In the genomic region with DNA sequence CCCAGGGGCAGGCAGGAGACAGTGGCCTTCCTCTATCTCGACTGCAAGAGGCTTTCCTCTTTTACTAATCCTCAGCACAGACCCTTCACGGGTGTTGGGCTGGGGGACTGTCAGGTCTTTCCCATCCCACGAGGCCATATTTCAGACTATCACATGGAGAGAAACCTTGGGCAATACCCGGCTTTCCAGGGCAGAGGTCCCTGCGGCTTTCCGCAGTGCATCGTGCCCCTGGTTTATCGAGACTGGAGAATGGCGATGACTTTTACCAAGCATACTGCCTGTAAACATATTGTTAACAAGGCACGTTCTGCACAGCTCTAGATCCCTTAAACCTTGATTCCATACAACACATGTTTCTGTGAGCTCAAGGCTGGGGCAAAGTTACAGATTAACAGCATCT, we compare ENCODE assay signal across 5 cellular contexts. TPM values are rescaled to one million over a fixed set of nuclear protein-coding genes. Genes with fewer than 3 reads are reported as not detected.
DNase-seq lines count a peak whose midpoint lies in the region; ATAC-seq and TF ChIP-seq lines count a peak whose summit lies in the region.
"Not testable (repeated sequence)": the region's sequence is repeated elsewhere in the genome, so short reads cannot be mapped to it uniquely, and the experiment has no call there.
"Had no signal": no experiment of that assay in that cellular context is flagged by ENCODE, and none has a peak within 500 bp of the region (broad histone marks: within the 10 kb centered on the region; RNA-seq: fewer than 3 reads in every experiment).

No MANE protein-coding gene starts in this region.

- peak overlapping the region; percentile 97 for H3K4me3 Mint-ChIP-seq in activated CD8-positive, alpha-beta T cell treated with anti-CD3 and anti-CD28 coated beads, Interleukin-2, amount 10 ng/mL, durations not matched to agents 7 days and 5 days
- peak overlapping the region; percentile 87 for H3K4me3 Mint-ChIP-seq in central memory CD8-positive, alpha-beta T cell
- peak overlapping the region; percentile 95 for H3K4me3 Mint-ChIP-seq in neural progenitor cell

- H2AFZ ChIP-seq in DND-41 (ENCODE audit: low read depth, low read length); neural progenitor cell (replicated peaks): not testable (repeated sequence)

- H3K27ac Mint-ChIP-seq in activated CD8-positive, alpha-beta T cell treated with anti-CD3 and anti-CD28 coated beads, Interleukin-2, amount 10 ng/mL, durations not matched to agents 7 days and 5 days; central memory CD8-positive, alpha-beta T cell (ENCODE audit: low read depth); neural progenitor cell: not testable (repeated sequence)

- H3F3A ChIP-seq in neural progenitor cell (ENCODE audit: low read depth), result not testable (repeated sequence)

- peaks cover 55% of the 10 kb centered on the region for H3K36me3 ChIP-seq in DND-41 (ENCODE audit: insufficient read depth, low read length)
- H3K36me3 ChIP-seq in neural progenitor cell, result not testable (repeated sequence)

- H3K79me2 ChIP-seq in DND-41 (ENCODE audit: insufficient read depth, low read length), result peaks cover 63% of the 10 kb centered on the region
- H3K79me2 ChIP-seq in neural progenitor cell (ENCODE audit: low read depth), result not testable (repeated sequence)

- POLR2A ChIA-PET in activated CD8-positive, alpha-beta T cell treated with anti-CD3 and anti-CD28 coated beads, Interleukin-2, amount 10 ng/mL, durations not matched to agents 7 days and 5 days (lab: Charles Lee), result not testable (repeated sequence)

- CTCF ChIA-PET in activated CD8-positive, alpha-beta T cell treated with anti-CD3 and anti-CD28 coated beads, Interleukin-2, amount 10 ng/mL, durations not matched to agents 7 days and 5 days (lab: Charles Lee), result not testable (repeated sequence)

- H3K27me3 Mint-ChIP-seq in activated CD8-positive, alpha-beta T cell treated with anti-CD3 and anti-CD28 coated beads, Interleukin-2, amount 10 ng/mL, durations not matched to agents 7 days and 5 days (ENCODE audit: low read depth); central memory CD8-positive, alpha-beta T cell; neural progenitor cell (ENCODE audit: insufficient read depth, low read depth): not testable (repeated sequence)

- TF ChIP-seq CTCF in DND-41 (IDR thresholded peaks at IDR 0.05; ENCODE audit: borderline replicate concordance, extremely low read depth, low read length, poor library complexity, severe bottlenecking); neural progenitor cell (IDR thresholded peaks at IDR 0.05): not testable (repeated sequence)

- not testable (repeated sequence) for DNase-seq in DND-41; activated CD8-positive, alpha-beta T cell treated with anti-CD3 and anti-CD28 coated beads, Interleukin-2, amount 10 ng/mL, durations not matched to agents 7 days and 5 days; central memory CD8-positive, alpha-beta T cell (ENCODE audit: low spot score in 2 of 2); neural progenitor cell (ENCODE audit: low spot score)

- peaks cover 11% of the 10 kb centered on the region for H3K36me3 Mint-ChIP-seq in activated CD8-positive, alpha-beta T cell treated with anti-CD3 and anti-CD28 coated beads, Interleukin-2, amount 10 ng/mL, durations not matched to agents 7 days and 5 days (ENCODE audit: low read depth)
- H3K36me3 Mint-ChIP-seq in central memory CD8-positive, alpha-beta T cell (ENCODE audit: insufficient read depth), result peaks cover 13% of the 10 kb centered on the region
- H3K36me3 Mint-ChIP-seq in neural progenitor cell, result not testable (repeated sequence)

- H3K9me3 ChIP-seq in DND-41 (ENCODE audit: insufficient read depth, low read length, severe bottlenecking); neural progenitor cell (ENCODE audit: low read depth): not testable (repeated sequence)

- peaks cover 28% of the 10 kb centered on the region for H3K4me1 Mint-ChIP-seq in activated CD8-positive, alpha-beta T cell treated with anti-CD3 and anti-CD28 coated beads, Interleukin-2, amount 10 ng/mL, durations not matched to agents 7 days and 5 days (ENCODE audit: low read depth)
- peaks cover 26% of the 10 kb centered on the region for H3K4me1 Mint-ChIP-seq in central memory CD8-positive, alpha-beta T cell
- peaks cover 30% of the 10 kb centered on the region for H3K4me1 Mint-ChIP-seq in neural progenitor cell

- H3K27ac ChIP-seq in DND-41 (ENCODE audit: low read length); neural progenitor cell: not testable (repeated sequence)

- not testable (repeated sequence) for ATAC-seq in DND-41 (ENCODE audit: insufficient read depth, low read depth); activated CD8-positive, alpha-beta T cell treated with anti-CD3 and anti-CD28 coated beads, Interleukin-2, amount 10 ng/mL, durations not matched to agents 7 days and 5 days; central memory CD8-positive, alpha-beta T cell (replicated peaks; ENCODE audit: extremely low read depth, poor library complexity, severe bottlenecking)

- peaks cover 39% of the 10 kb centered on the region for H3K4me1 ChIP-seq in DND-41 (ENCODE audit: insufficient read depth, low read length)
- not testable (repeated sequence) for H3K4me1 ChIP-seq in neural progenitor cell

- 0 out of 2 replicates have a peak overlapping the region, but pooled peaks have one; percentile 93 for H3K4me2 ChIP-seq in DND-41 (ENCODE audit: insufficient read depth, low read length)
- H3K4me2 ChIP-seq in neural progenitor cell, result not testable (repeated sequence)

- H4K20me1 ChIP-seq in DND-41 (ENCODE audit: insufficient read depth, low read length), result peaks cover 20% of the 10 kb centered on the region; the same call in 1 of the 2 replicates
- not testable (repeated sequence) for H4K20me1 ChIP-seq in neural progenitor cell (ENCODE audit: low read depth)

- not testable (repeated sequence) for H3K4me3 ChIP-seq in DND-41 (ENCODE audit: low read depth in 1 of 2, low read length in 2 of 2); neural progenitor cell

- not testable (repeated sequence) for H3K9ac ChIP-seq in DND-41 (ENCODE audit: low read depth, low read length); neural progenitor cell

- not testable (repeated sequence) for H3K9me3 Mint-ChIP-seq in activated CD8-positive, alpha-beta T cell treated with anti-CD3 and anti-CD28 coated beads, Interleukin-2, amount 10 ng/mL, durations not matched to agents 7 days and 5 days (ENCODE audit: insufficient read depth); central memory CD8-positive, alpha-beta T cell; neural progenitor cell

- H3K27me3 ChIP-seq in DND-41 (ENCODE audit: insufficient read depth, low read length, poor library complexity); neural progenitor cell: not testable (repeated sequence)

RNA-seq across cellular contexts. Expression of a gene that starts 2.1 kb away (rescaled TPM):
- 10 to 100 TPM; 49.8 to 54.3 TPM for total RNA-seq in activated CD8-positive, alpha-beta T cell treated with anti-CD3 and anti-CD28 coated beads, Interleukin-2, amount 10 ng/mL, durations not matched to agents 7 days and 5 days
- total RNA-seq in neural progenitor cell (ENCODE audit: low replicate concordance), result 6.0 and 16.7 TPM in 2 replicates

RNA-seq across cellular contexts. Expression of a gene that starts 7.0 kb away (rescaled TPM):
- 10 to 100 TPM; 13.1 to 13.3 TPM for total RNA-seq in activated CD8-positive, alpha-beta T cell treated with anti-CD3 and anti-CD28 coated beads, Interleukin-2, amount 10 ng/mL, durations not matched to agents 7 days and 5 days
- 3.3 and 6.1 TPM in 2 replicates for total RNA-seq in neural progenitor cell (ENCODE audit: low replicate concordance)

RNA-seq across cellular contexts. Expression of a gene that starts 33.3 kb away (rescaled TPM):
- total RNA-seq in activated CD8-positive, alpha-beta T cell treated with anti-CD3 and anti-CD28 coated beads, Interleukin-2, amount 10 ng/mL, durations not matched to agents 7 days and 5 days, result 10 to 100 TPM; 16.2 TPM
- 8.0 and 18.6 TPM in 2 replicates for total RNA-seq in neural progenitor cell (ENCODE audit: low replicate concordance)

RNA-seq across cellular contexts. Expression of a gene that starts 36.3 kb away (rescaled TPM):
- total RNA-seq in activated CD8-positive, alpha-beta T cell treated with anti-CD3 and anti-CD28 coated beads, Interleukin-2, amount 10 ng/mL, durations not matched to agents 7 days and 5 days, result not detected
- total RNA-seq in neural progenitor cell (ENCODE audit: low replicate concordance), result 0.25 TPM in 1 of 2 replicates, not detected in the other
- total RNA-seq: H1 had no signal

RNA-seq across cellular contexts. Expression of a gene that starts 47.6 kb away (rescaled TPM):
- total RNA-seq in activated CD8-positive, alpha-beta T cell treated with anti-CD3 and anti-CD28 coated beads, Interleukin-2, amount 10 ng/mL, durations not matched to agents 7 days and 5 days, result 10 to 100 TPM; 55.2 to 57.6 TPM
- total RNA-seq in neural progenitor cell (ENCODE audit: low replicate concordance), result 18.3 and 32.6 TPM in 2 replicates
